In the genomic region with DNA sequence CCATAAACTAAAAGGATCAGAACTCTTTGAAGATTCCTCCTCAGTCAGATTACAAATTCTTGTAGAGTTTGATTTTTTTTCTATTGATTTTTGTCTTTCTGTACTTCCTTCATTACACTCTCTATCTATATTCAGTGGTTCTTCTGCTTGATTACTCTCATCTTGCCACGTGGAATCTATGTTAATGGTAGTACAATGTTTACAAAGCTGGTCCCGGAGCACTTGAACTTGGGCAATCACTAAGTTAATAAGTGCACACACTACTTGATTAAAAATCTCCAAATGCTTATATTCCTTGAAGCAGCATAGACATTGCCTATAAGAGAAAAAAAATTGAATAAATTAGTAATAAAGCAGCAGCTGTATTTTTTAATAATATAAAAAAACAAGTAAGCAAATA, we compare ENCODE assay signal across 20 cellular contexts.
DNase-seq lines count a peak whose midpoint lies in the region; ATAC-seq, FAIRE-seq and TF ChIP-seq lines count a peak whose summit lies in the region.
"Had no signal": no experiment of that assay in that cellular context is flagged by ENCODE, and none has a peak within 500 bp of the region (broad histone marks: within the 10 kb centered on the region; RNA-seq: fewer than 3 reads in every experiment).

No MANE protein-coding gene starts in this region.

- 9 to 14% methylated on average over 2 of the region's 2 CpGs for WGBS in pancreas, 2 donors

- H3K9me3 Mint-ChIP-seq in activated naive CD4-positive, alpha-beta T cell treated with anti-CD3 and anti-CD28 coated beads, Interleukin-2, amount 50 U/mL, for 24 hours: no peaks in the 10 kb centered on the region
- H3K9me3 Mint-ChIP-seq in activated naive CD4-positive, alpha-beta T cell treated with anti-CD3 and anti-CD28 coated beads, Interleukin-2, amount 10 ng/mL, durations not matched to agents 7 days and 5 days: no peaks in the 10 kb centered on the region
- H3K9me3 Mint-ChIP-seq: CD4-positive, alpha-beta memory T cell had no signal

- H3K4me3 ChIP-seq in pancreas: no peak overlapping the region
- H3K4me3 ChIP-seq in osteoblast (ENCODE audit: insufficient read depth, low read length): no peak overlapping the region
- H3K4me3 ChIP-seq: BLaER1 had no signal

- H3K36me3 ChIP-seq in pancreas: no peaks in the 10 kb centered on the region
- H3K36me3 ChIP-seq in osteoblast (ENCODE audit: insufficient read depth, low read length): peaks cover 17% of the 10 kb centered on the region

- intact Hi-C loops in pancreas (cut with DNase I): no loop called here

- no peak overlapping the region for H3K4me2 ChIP-seq in osteoblast (ENCODE audit: insufficient read depth, low read length)
- H3K4me2 ChIP-seq: BLaER1 had no signal

- no peaks in the 10 kb centered on the region for H3K27me3 Mint-ChIP-seq in activated naive CD4-positive, alpha-beta T cell treated with anti-CD3 and anti-CD28 coated beads, Interleukin-2, amount 50 U/mL, for 24 hours
- no peaks in the 10 kb centered on the region for H3K27me3 Mint-ChIP-seq in activated naive CD4-positive, alpha-beta T cell treated with anti-CD3 and anti-CD28 coated beads, Interleukin-2, amount 10 ng/mL, durations not matched to agents 7 days and 5 days
- H3K27me3 Mint-ChIP-seq: CD4-positive, alpha-beta memory T cell had no signal

- no peak for DNase-seq in activated naive CD4-positive, alpha-beta T cell treated with anti-CD3 and anti-CD28 coated beads, Interleukin-2, amount 10 ng/mL, durations not matched to agents 7 days and 5 days
- DNase-seq in NCI-H510A treated with DMSO at 0.1 percent for 48 hours (lab: John Stamatoyannopoulos, UW) (peak; percentile 41), pancreas (no peak), osteoblast (ENCODE audit: insufficient read length, low spot score, missing footprints) (no peak), hepatic stellate cell (ENCODE audit: low spot score) (no peak)
- DNase-seq: Calu3; CD4-positive, alpha-beta memory T cell; NCI-H1092 treated with DMSO at 0.1 percent for 48 hours; NCI-H146; NCI-H2029 treated with DMSO at 0.1 percent for 48 hours; NCI-H446 treated with DMSO at 0.1 percent for 48 hours; NCI-H774; PC-3; RPMI8226 had no signal

- peak; percentile 49 for FAIRE-seq in islet of Langerhans (lab: Jason Lieb, UNC)
- FAIRE-seq in pancreas (lab: Jason Lieb, UNC): no peak
- FAIRE-seq: GM12892, GM18507 had no signal

- H3K4me1 ChIP-seq in pancreas (peaks cover 0 to 12% (median 6%) of the 10 kb centered on the region in 3 donors), osteoblast (ENCODE audit: insufficient read depth, low read length) (no peaks in the 10 kb centered on the region)
- H3K4me1 ChIP-seq: BLaER1 had no signal

- H3K9me3 ChIP-seq in pancreas: no peaks in the 10 kb centered on the region
- no peaks in the 10 kb centered on the region for H3K9me3 ChIP-seq in osteoblast (ENCODE audit: low read depth, low read length)

- peaks cover 21% of the 10 kb centered on the region for H3K4me1 Mint-ChIP-seq in activated naive CD4-positive, alpha-beta T cell treated with anti-CD3 and anti-CD28 coated beads, Interleukin-2, amount 50 U/mL, for 24 hours
- H3K4me1 Mint-ChIP-seq in activated naive CD4-positive, alpha-beta T cell treated with anti-CD3 and anti-CD28 coated beads, Interleukin-2, amount 10 ng/mL, durations not matched to agents 7 days and 5 days: peaks cover 4% of the 10 kb centered on the region

- CTCF ChIA-PET in activated naive CD4-positive, alpha-beta T cell treated with anti-CD3 and anti-CD28 coated beads, Interleukin-2, amount 10 ng/mL, durations not matched to agents 7 days and 5 days (lab: Charles Lee): interaction anchor here (0.7 to 1.6 kb wide), 2 partner anchors 15 to 16 kb away, joined by 4 to 5 read pairs; no protein-coding TSS in a partner anchor

- peaks cover 45% of the 10 kb centered on the region for H3K79me2 ChIP-seq in osteoblast (ENCODE audit: insufficient read depth, low read length)

- ATAC-seq in pancreas: peak in 3 of 4 donors; percentile 60 to 66 (median 62)
- ATAC-seq in GM18873 (IDR thresholded peaks at IDR 0.05; ENCODE audit: low FRiP score, unreplicated experiment): no peak
- ATAC-seq: PC-3 had no signal

- H2AFZ ChIP-seq in osteoblast (ENCODE audit: low read length): no peak overlapping the region

- peaks cover 15% of the 10 kb centered on the region for H4K20me1 ChIP-seq in osteoblast (ENCODE audit: insufficient read depth, low read length)

- H3K27me3 ChIP-seq in pancreas: no peaks in the 10 kb centered on the region
- no peaks in the 10 kb centered on the region for H3K27me3 ChIP-seq in osteoblast (ENCODE audit: insufficient read depth, low read length)
- H3K27me3 ChIP-seq: BLaER1 had no signal

- H3K27ac Mint-ChIP-seq in activated naive CD4-positive, alpha-beta T cell treated with anti-CD3 and anti-CD28 coated beads, Interleukin-2, amount 50 U/mL, for 24 hours: peak overlapping the region; percentile 69
- no peak overlapping the region for H3K27ac Mint-ChIP-seq in activated naive CD4-positive, alpha-beta T cell treated with anti-CD3 and anti-CD28 coated beads, Interleukin-2, amount 10 ng/mL, durations not matched to agents 7 days and 5 days

- H3K27ac ChIP-seq in pancreas: no peak overlapping the region
- no peak overlapping the region for H3K27ac ChIP-seq in osteoblast (ENCODE audit: low read depth, low read length)
- H3K27ac ChIP-seq: BLaER1 had no signal

- peaks cover 9% of the 10 kb centered on the region for H3K36me3 Mint-ChIP-seq in activated naive CD4-positive, alpha-beta T cell treated with anti-CD3 and anti-CD28 coated beads, Interleukin-2, amount 50 U/mL, for 24 hours
- peaks cover 18% of the 10 kb centered on the region for H3K36me3 Mint-ChIP-seq in activated naive CD4-positive, alpha-beta T cell treated with anti-CD3 and anti-CD28 coated beads, Interleukin-2, amount 10 ng/mL, durations not matched to agents 7 days and 5 days

- no peak for TF ChIP-seq CTCF in pancreas (IDR thresholded peaks at IDR 0.05)
- no peak for TF ChIP-seq CTCF in osteoblast (IDR thresholded peaks at IDR 0.05; ENCODE audit: extremely low read depth, low read depth, low read length)

- no peak overlapping the region for H3K4me3 Mint-ChIP-seq in activated naive CD4-positive, alpha-beta T cell treated with anti-CD3 and anti-CD28 coated beads, Interleukin-2, amount 50 U/mL, for 24 hours
- no peak overlapping the region for H3K4me3 Mint-ChIP-seq in activated naive CD4-positive, alpha-beta T cell treated with anti-CD3 and anti-CD28 coated beads, Interleukin-2, amount 10 ng/mL, durations not matched to agents 7 days and 5 days
- H3K4me3 Mint-ChIP-seq: CD4-positive, alpha-beta memory T cell had no signal
